In genomic region chr6:27883136-27883535, GRCh38 we compare ENCODE assay signal across 21 cellular contexts. TPM values are rescaled to one million over a fixed set of nuclear protein-coding genes. Genes with fewer than 3 reads are reported as not detected.
DNase-seq lines count a peak whose midpoint lies in the region; ATAC-seq, FAIRE-seq and TF ChIP-seq lines count a peak whose summit lies in the region.
"Had no signal": no experiment of that assay in that cellular context is flagged by ENCODE, and none has a peak within 500 bp of the region (broad histone marks: within the 10 kb centered on the region; RNA-seq: fewer than 3 reads in every experiment).

No MANE protein-coding gene starts in this region.

- no peak overlapping the region for H3K4me2 ChIP-seq in DND-41 (ENCODE audit: insufficient read depth, low read length)
- no peak overlapping the region for H3K4me2 ChIP-seq in K562 (ENCODE audit: insufficient read depth, low read length)
- no peak overlapping the region for H3K4me2 ChIP-seq in smooth muscle cell
- H3K4me2 ChIP-seq: BLaER1 treated with 17β-estradiol and CSF1 and Interleukin-3, amounts not matched to agents 10 nM and 100 nM had no signal

- no peak overlapping the region for H2AFZ ChIP-seq in DND-41 (ENCODE audit: low read depth, low read length)
- no peak overlapping the region for H2AFZ ChIP-seq in K562 (ENCODE audit: low read depth, low read length)
- H2AFZ ChIP-seq in smooth muscle cell (ENCODE audit: low read depth): no peak overlapping the region
- H2AFZ ChIP-seq: GM23248 had no signal

- ATAC-seq in DND-41 (ENCODE audit: insufficient read depth, low read depth): no peak
- ATAC-seq in K562: no peak
- ATAC-seq: GM12878 had no signal

- no peak for DNase-seq in DND-41
- no peak for DNase-seq in K562 (ENCODE audit: extremely low read depth in 1 of 4, low spot score in 3 of 4)
- DNase-seq in smooth muscle cell (lab: John Stamatoyannopoulos, UW; ENCODE audit: unreplicated experiment): no peak
- no peak for DNase-seq in middle frontal gyrus (ENCODE audit: extremely low spot score, low spot score)
- no peak for DNase-seq in SHP77 (lab: John Stamatoyannopoulos, UW)
- DNase-seq in lower leg skin (ENCODE audit: low spot score in 2 of 2): no peak
- DNase-seq: 8988T; ACHN; Calu3; CD4-positive, CD25-positive, alpha-beta regulatory T cell; DMS 273 treated with DMSO at 0.1 percent for 48 hours; GM23248; H7; IMR-90; KG1 had no signal

- no peaks in the 10 kb centered on the region for H3K27me3 ChIP-seq in DND-41 (ENCODE audit: insufficient read depth, low read length, poor library complexity)
- no peaks in the 10 kb centered on the region for H3K27me3 ChIP-seq in HUES64 (ENCODE audit: insufficient read depth, low read length)
- H3K27me3 ChIP-seq in K562 (ENCODE audit: control insufficient read depth in 2 of 2, insufficient read depth in 2 of 2, low read length in 2 of 2): no peaks in the 10 kb centered on the region
- no peaks in the 10 kb centered on the region for H3K27me3 ChIP-seq in smooth muscle cell (ENCODE audit: low read depth)
- H3K27me3 ChIP-seq: BLaER1 treated with 17β-estradiol and CSF1 and Interleukin-3, amounts not matched to agents 10 nM and 100 nM had no signal

- TF ChIP-seq EP300 in K562 (IDR thresholded peaks at IDR 0.05; ENCODE audit: low read length): no peak

- peaks cover 14% of the 10 kb centered on the region for H3K4me1 ChIP-seq in DND-41 (ENCODE audit: insufficient read depth, low read length)
- peaks cover 20% of the 10 kb centered on the region for H3K4me1 ChIP-seq in HUES64 (ENCODE audit: insufficient read depth, low read length)
- peaks cover 5 to 6% of the 10 kb centered on the region in 2 experiments; a peak in 4 of 5 replicates for H3K4me1 ChIP-seq in K562 (replicated peaks in 1 of 2; ENCODE audit: control insufficient read depth in 2 of 2, insufficient read depth in 2 of 2, low read length in 2 of 2)
- no peaks in the 10 kb centered on the region for H3K4me1 ChIP-seq in smooth muscle cell (ENCODE audit: low read depth)

- no peaks in the 10 kb centered on the region for H3F3A ChIP-seq in smooth muscle cell (ENCODE audit: low read depth)

- POLR2A ChIA-PET in K562 (lab: Yijun Ruan, JAX): interaction anchor here (2.2 to 5.9 kb wide), 3 partner anchors 11 to 45 kb away, joined by 8 to 41 read pairs (median 8); a partner anchor contains a TSS

- CTCF ChIA-PET in K562 (lab: Yijun Ruan, JAX; ENCODE audit: low intra/inter-chr PET ratio): no interaction called here

- WGBS in HUES64: 83% methylated on average over 1 of the region's 1 CpG
- 16% methylated on average over 1 of the region's 1 CpG for WGBS in K562 (ENCODE audit: insufficient coverage, low coverage, missing lambda C conversion rate)
- WGBS in smooth muscle cell (ENCODE audit: low lambda C conversion rate): 100% methylated on average over 1 of the region's 1 CpG
- WGBS in lower leg skin, 2 donors: 97 to 100% methylated on average over 1 of the region's 1 CpG

- H3K9me3 ChIP-seq in DND-41 (ENCODE audit: insufficient read depth, low read length, severe bottlenecking): no peaks in the 10 kb centered on the region
- no peaks in the 10 kb centered on the region for H3K9me3 ChIP-seq in HUES64 (ENCODE audit: insufficient read depth, low read depth, low read length)
- H3K9me3 ChIP-seq in K562 (replicated peaks; ENCODE audit: control insufficient read depth, insufficient read depth, low read depth, low read length): no peaks in the 10 kb centered on the region
- H3K9me3 ChIP-seq in smooth muscle cell (replicated peaks; ENCODE audit: low read depth): no peaks in the 10 kb centered on the region

- H3K27ac ChIP-seq in DND-41 (ENCODE audit: low read length): 0 out of 2 replicates have a peak overlapping the region, but pooled peaks have one; percentile 34
- H3K27ac ChIP-seq in HUES64 (ENCODE audit: low read depth, low read length): peak overlapping the region; percentile 68; the same call in 1 of the 2 replicates
- no peak overlapping the region for H3K27ac ChIP-seq in K562 (ENCODE audit: extremely low read depth, low read depth, low read length)
- H3K27ac ChIP-seq in smooth muscle cell (ENCODE audit: low read depth): peak overlapping the region; percentile 10
- H3K27ac ChIP-seq: GM23248 had no signal

- intact Hi-C loops in K562 (cut with micrococcal nuclease): no loop called here
- intact Hi-C loops in lower leg skin (cut with DNase I; ENCODE audit: low total_unique reads): no loop called here

- no peaks in the 10 kb centered on the region for H3K79me2 ChIP-seq in DND-41 (ENCODE audit: insufficient read depth, low read length)
- no peaks in the 10 kb centered on the region for H3K79me2 ChIP-seq in K562 (ENCODE audit: control insufficient read depth, insufficient read depth, low read length)
- H3K79me2 ChIP-seq in smooth muscle cell (ENCODE audit: low read depth): no peaks in the 10 kb centered on the region

- no peaks in the 10 kb centered on the region for H3K9me1 ChIP-seq in K562 (ENCODE audit: control insufficient read depth, insufficient read depth, low read length)

- in situ Hi-C loops in K562 (cut with MboI): no loop called here

- no peak for TF ChIP-seq RAD21 in K562 (CRISPR knock-in tag; conservative IDR thresholded peaks at IDR 0.05 in 1 of 2, IDR thresholded peaks at IDR 0.05 in 1 of 2)

- FAIRE-seq in K562 (lab: Jason Lieb, UNC): no peak
- FAIRE-seq: GM12878, GM18507 had no signal

- H3K36me3 ChIP-seq in DND-41 (ENCODE audit: insufficient read depth, low read length) (no peaks in the 10 kb centered on the region), HUES64 (ENCODE audit: insufficient read depth, low read length) (no peaks in the 10 kb centered on the region), K562 (ENCODE audit: control insufficient read depth, insufficient read depth, low read length) (no peaks in the 10 kb centered on the region), smooth muscle cell (ENCODE audit: low read depth) (no peaks in the 10 kb centered on the region)
- H3K36me3 ChIP-seq: BLaER1 treated with 17β-estradiol and CSF1 and Interleukin-3, amounts not matched to agents 10 nM and 100 nM had no signal

- TF ChIP-seq CTCF in DND-41 (IDR thresholded peaks at IDR 0.05; ENCODE audit: borderline replicate concordance, extremely low read depth, low read length, poor library complexity, severe bottlenecking): no peak
- no peak for TF ChIP-seq CTCF in K562 (IDR thresholded peaks at IDR 0.05 in 2 of 3, conservative IDR thresholded peaks at IDR 0.05 in 1 of 3; ENCODE audit: insufficient read depth in 2 of 3, low read depth in 1 of 3, low read length in 3 of 3)
- TF ChIP-seq CTCF in smooth muscle cell (IDR thresholded peaks at IDR 0.05; ENCODE audit: borderline replicate concordance, insufficient read depth, poor library complexity, severe bottlenecking): no peak
- no peak for TF ChIP-seq CTCF in lower leg skin (IDR thresholded peaks at IDR 0.05)

- H3K9ac ChIP-seq in DND-41 (ENCODE audit: low read depth, low read length) (no peak overlapping the region), HUES64 (ENCODE audit: low read depth, low read length) (no peak overlapping the region), K562 (ENCODE audit: insufficient read depth in 1 of 2, low read depth in 2 of 2, low read length in 2 of 2) (no peak overlapping the region), smooth muscle cell (ENCODE audit: low read depth) (no peak overlapping the region)
- H3K9ac ChIP-seq: BLaER1 treated with 17β-estradiol and CSF1 and Interleukin-3, amounts not matched to agents 10 nM and 100 nM; GM23248 had no signal

- H3K4me3 ChIP-seq in DND-41 (ENCODE audit: low read depth in 1 of 2, low read length in 2 of 2): no peak overlapping the region
- H3K4me3 ChIP-seq in HUES64 (ENCODE audit: low read length): no peak overlapping the region
- no peak overlapping the region for H3K4me3 ChIP-seq in K562
- H3K4me3 ChIP-seq in smooth muscle cell: no peak overlapping the region
- no peak overlapping the region for H3K4me3 ChIP-seq in lower leg skin (ENCODE audit: low read depth, poor library complexity, severe bottlenecking)
- H3K4me3 ChIP-seq: BLaER1 treated with 17β-estradiol and CSF1 and Interleukin-3, amounts not matched to agents 10 nM and 100 nM; GM12878; GM23248 had no signal

- TF ChIP-seq POLR2A in K562 (conservative IDR thresholded peaks at IDR 0.05) (no peak), lower leg skin (IDR thresholded peaks at IDR 0.05) (no peak)

- H4K20me1 ChIP-seq in DND-41 (ENCODE audit: insufficient read depth, low read length) (no peaks in the 10 kb centered on the region), K562 (replicated peaks; ENCODE audit: control insufficient read depth, insufficient read depth, low read length) (no peaks in the 10 kb centered on the region), smooth muscle cell (ENCODE audit: low read depth) (no peaks in the 10 kb centered on the region)
- H4K20me1 ChIP-seq: BLaER1 treated with 17β-estradiol and CSF1 and Interleukin-3, amounts not matched to agents 10 nM and 100 nM had no signal

- BruUV-seq in K562 (replicated peaks; lab: Mats Ljungman, UMichigan): no TSS peak

TF ChIP-seq in K562, 482 proteins besides CTCF, POLR2A, EP300 and RAD21:
- TF ChIP-seq ZC3H8 (IDR thresholded peaks at IDR 0.05) (no peak), RBM25 (IDR thresholded peaks at IDR 0.05; ENCODE audit: low read depth, low read length, severe bottlenecking) (peak; percentile 55), ZNF121 (CRISPR knock-in tag; conservative IDR thresholded peaks at IDR 0.05) (peak; percentile 34)

RNA-seq across cellular contexts. Expression of gene OR2B2, which starts 29.1 kb away (rescaled TPM):
- polyA plus RNA-seq in HUES64 (2013, experiment 1 of 2): not detected
- polyA plus RNA-seq in HUES64 (2013, experiment 2 of 2): not detected
- total RNA-seq in K562 (2011; cell fraction: chromatin; rRNA removed; ENCODE audit: low replicate concordance): not detected in 2 replicates
- total RNA-seq in K562 (2011; cell fraction: nucleolus; rRNA removed): not detected in 2 replicates
- not detected in 2 replicates for total RNA-seq in K562 (2011; cell fraction: nucleoplasm; rRNA removed)
- not detected in 2 replicates for total RNA-seq in K562 (2014; rRNA removed)
- total RNA-seq in K562 (2014; rRNA removed; fragmentation: Illumina TruSeq; extraction: Trizol): not detected in 2 replicates
- total RNA-seq in K562 (2015; rRNA removed; fragmentation: Illumina TruSeq; extraction: Trizol): not detected in 2 replicates
- total RNA-seq in K562 (2021): not detected in 2 replicates
- polyA plus RNA-seq in K562 (2011; rRNA removed): not detected in 2 replicates
- not detected in 2 replicates for polyA plus RNA-seq in K562 (2011; cell fraction: cytosol; rRNA removed)
- polyA plus RNA-seq in K562 (2011; cell fraction: nucleus; rRNA removed): not detected in 2 replicates
- polyA plus RNA-seq in K562 (2012): 0.14 and 0.57 TPM in 2 replicates
- polyA plus RNA-seq in K562 (2014; fragmentation: Illumina TruSeq; extraction: Trizol): not detected in 2 replicates
- under 1 TPM in 1 of 2 experiments, not detected in 1; 0.24 TPM for polyA plus RNA-seq in K562 (2014; fragmentation: Nextera tagmentation; extraction: Ambion mirVana)
- polyA plus RNA-seq in K562 (2014; rRNA removed): not detected in 2 replicates
- polyA minus RNA-seq in K562 (2011; rRNA and poly(A)+ RNA removed): not detected in 2 replicates
- not detected in 2 replicates for polyA minus RNA-seq in K562 (2011; cell fraction: cytosol; rRNA and poly(A)+ RNA removed)
- not detected in 2 replicates for polyA minus RNA-seq in K562 (2011; cell fraction: nucleus; rRNA and poly(A)+ RNA removed)
- not detected in 2 replicates for total RNA-seq in smooth muscle cell
- polyA plus RNA-seq in smooth muscle cell: not detected in 2 replicates
- total RNA-seq in lower leg skin: not detected
- total RNA-seq: Calu3; CD4-positive, CD25-positive, alpha-beta regulatory T cell; G401; GM12878; GM23248; H7; HT1080; IMR-90 had no signal
- polyA plus RNA-seq: CD4-positive, CD25-positive, alpha-beta regulatory T cell; GM12878; GM23248; IMR-90 had no signal
